Comparison of ENCODE assay signal across 18 cellular contexts in genomic region chr12:131087302-131087818, GRCh38.
DNase-seq lines count a peak whose midpoint lies in the region; ATAC-seq and TF ChIP-seq lines count a peak whose summit lies in the region.
"Had no signal": no experiment of that assay in that cellular context is flagged by ENCODE, and none has a peak within 500 bp of the region (broad histone marks: within the 10 kb centered on the region; RNA-seq: fewer than 3 reads in every experiment).

No MANE protein-coding gene starts in this region.

- H3K4me2 ChIP-seq in BLaER1: peak overlapping the region; percentile 71
- H3K4me2 ChIP-seq: hepatocyte had no signal

- H3K9me3 Mint-ChIP-seq in Calu3 (ENCODE audit: low read depth, unreplicated experiment) (peaks cover 2% of the 10 kb centered on the region), endodermal cell (no peaks in the 10 kb centered on the region)
- H3K9me3 Mint-ChIP-seq: natural killer cell treated with Interleukin-12 subunit alpha and Interleukin-12 subunit beta and Interleukin-15 and Interleukin-18, amount 100 ng/mL, for 72 hours had no signal

- H3K27ac Mint-ChIP-seq in Calu3 (ENCODE audit: unreplicated experiment) (no peak overlapping the region), endodermal cell (no peak overlapping the region)
- H3K27ac Mint-ChIP-seq: natural killer cell treated with Interleukin-12 subunit alpha and Interleukin-12 subunit beta and Interleukin-15 and Interleukin-18, amount 100 ng/mL, for 72 hours had no signal

- peaks cover 54% of the 10 kb centered on the region for H3K27me3 Mint-ChIP-seq in Calu3 (ENCODE audit: unreplicated experiment)
- H3K27me3 Mint-ChIP-seq in endodermal cell (ENCODE audit: insufficient read depth): no peaks in the 10 kb centered on the region

- WGBS in endodermal cell (ENCODE audit: insufficient coverage in 1 of 2, insufficient read length in 1 of 2), 2 experiments: 88% methylated on average over 17 to 24 of the region's 24 CpGs

- H3K36me3 ChIP-seq in BLaER1 (peaks cover 34% of the 10 kb centered on the region; the same call in 1 of the 2 replicates), endodermal cell (ENCODE audit: control insufficient read depth, insufficient read depth, low read length) (no peaks in the 10 kb centered on the region)
- H3K36me3 ChIP-seq: thoracic aorta had no signal

- 0 out of 2 replicates have a peak, but pooled peaks cover 6% of the 10 kb centered on the region for H3K9me3 ChIP-seq in BLaER1
- H3K9me3 ChIP-seq in endodermal cell (ENCODE audit: control insufficient read depth, low read length): no peaks in the 10 kb centered on the region
- H3K9me3 ChIP-seq: body of pancreas, thoracic aorta had no signal

- H3K4me3 Mint-ChIP-seq in Calu3 (ENCODE audit: low read depth, unreplicated experiment) (no peak overlapping the region), endodermal cell (no peak overlapping the region)
- H3K4me3 Mint-ChIP-seq: natural killer cell treated with Interleukin-12 subunit alpha and Interleukin-12 subunit beta and Interleukin-15 and Interleukin-18, amount 100 ng/mL, for 72 hours had no signal

- peaks cover 3% of the 10 kb centered on the region; the same call in 1 of the 2 replicates for H3K27me3 ChIP-seq in BLaER1
- no peaks in the 10 kb centered on the region for H3K27me3 ChIP-seq in endodermal cell (ENCODE audit: control insufficient read depth, insufficient read depth, low read length, poor library complexity, severe bottlenecking)
- H3K27me3 ChIP-seq: body of pancreas, hepatocyte had no signal

- peak; percentile 0 for DNase-seq in Calu3
- peak; percentile 39 for DNase-seq in endodermal cell
- DNase-seq in posterior cingulate gyrus: peak in 6 of 10 donors; percentile 5 to 69 (median 36)
- DNase-seq in stimulated activated naive CD4-positive, alpha-beta T cell (lab: John Stamatoyannopoulos, UW): no peak
- DNase-seq in GOT3 (lab: John Stamatoyannopoulos, UW): no peak
- DNase-seq: activated CD4-positive, alpha-beta T cell treated with anti-CD3 and anti-CD28 coated beads, Interleukin-2, amount 50 U/mL, for 48 hours; mesendoderm; NCI-H1417; NCI-H2171; NCI-H526; SHP77 treated with DMSO at 0.1 percent for 48 hours; T-helper 1 cell had no signal

- no TSS peak for BruUV-seq in Calu3 (replicated peaks; lab: Mats Ljungman, UMichigan)

- intact Hi-C loops in Calu3 (cut with micrococcal nuclease; ENCODE audit: unreplicated experiment): no loop called here
- intact Hi-C loops in posterior cingulate gyrus (cut with DNase I): no loop called here

- H4K20me1 ChIP-seq in BLaER1: no peaks in the 10 kb centered on the region; the same call in 1 of the 2 replicates

- TF ChIP-seq CTCF in Calu3 (IDR thresholded peaks at IDR 0.05; ENCODE audit: unreplicated experiment): no peak
- no peak for TF ChIP-seq CTCF in endodermal cell (conservative IDR thresholded peaks at IDR 0.05)

- H3K4me3 ChIP-seq in BLaER1 (no peak overlapping the region), endodermal cell (ENCODE audit: low read length) (no peak overlapping the region)
- H3K4me3 ChIP-seq: body of pancreas, hepatocyte, thoracic aorta had no signal

- H3K36me3 Mint-ChIP-seq in Calu3 (ENCODE audit: insufficient read depth, unreplicated experiment) (no peaks in the 10 kb centered on the region), endodermal cell (ENCODE audit: low read depth) (no peaks in the 10 kb centered on the region)
- H3K36me3 Mint-ChIP-seq: natural killer cell treated with Interleukin-12 subunit alpha and Interleukin-12 subunit beta and Interleukin-15 and Interleukin-18, amount 100 ng/mL, for 72 hours had no signal

- H3K4me1 ChIP-seq in BLaER1 (peaks cover 70% of the 10 kb centered on the region), endodermal cell (ENCODE audit: control insufficient read depth, insufficient read depth, low read length) (no peaks in the 10 kb centered on the region)
- H3K4me1 ChIP-seq: body of pancreas had no signal

- H3K9ac ChIP-seq in BLaER1 (no peak overlapping the region), endodermal cell (ENCODE audit: extremely low read depth, low read length, poor library complexity, severe bottlenecking) (no peak overlapping the region)

- no peak for ATAC-seq in GM21737 (IDR thresholded peaks at IDR 0.05; ENCODE audit: unreplicated experiment)
- ATAC-seq: body of pancreas; natural killer cell treated with Interleukin-12 subunit alpha and Interleukin-12 subunit beta and Interleukin-15 and Interleukin-18, amount 100 ng/mL, for 72 hours had no signal

- H3K4me1 Mint-ChIP-seq in Calu3 (ENCODE audit: low read depth, unreplicated experiment) (no peaks in the 10 kb centered on the region), endodermal cell (no peaks in the 10 kb centered on the region)

- CTCF ChIA-PET in Calu3 (lab: Charles Lee): no interaction called here

- H3K27ac ChIP-seq in BLaER1: no peak overlapping the region
- H3K27ac ChIP-seq in endodermal cell (ENCODE audit: low read depth, low read length): no peak overlapping the region
- H3K27ac ChIP-seq: body of pancreas, hepatocyte, thoracic aorta had no signal

Comparison
In these comparisons a context has a peak if more than half of its experiments do, and no peak if none do; other contexts are left out.
1. DNase-seq: peak in Calu3 (single experiment), endodermal cell (single experiment) and posterior cingulate gyrus (6 of 10); none in stimulated activated naive CD4-positive, alpha-beta T cell (0 of 6) and GOT3 (single experiment).